In the genomic region with DNA sequence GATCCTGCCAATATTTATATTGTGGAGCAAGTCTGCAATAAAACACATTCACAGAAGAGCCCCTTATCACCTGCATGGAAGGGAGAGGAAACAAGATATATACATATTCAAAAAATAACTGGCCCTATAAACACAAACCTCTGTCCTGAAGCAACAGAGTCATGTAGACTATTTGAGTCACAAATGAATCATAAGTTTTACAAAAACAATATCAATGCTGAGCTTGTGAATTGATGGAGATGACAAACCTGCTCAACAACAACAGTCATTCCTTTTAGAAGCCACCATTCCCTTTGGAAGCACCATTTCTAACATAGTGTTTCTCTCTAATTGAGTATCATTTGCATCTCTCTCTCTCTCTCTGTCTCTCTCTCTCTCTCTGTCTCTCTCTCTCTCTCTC, we compare ENCODE assay signal across 23 cellular contexts.
"Had no signal": no experiment of that assay in that cellular context is flagged by ENCODE, and none has a peak within 500 bp of the region (broad histone marks: within the 10 kb centered on the region; RNA-seq: fewer than 3 reads in every experiment).

No MANE protein-coding gene starts in this region.

- H3K9me3 ChIP-seq: MG63, SJSA1 had no signal

- DNase-seq: KBM-7, MG63, NCI-H1092, NCI-H1105 treated with DMSO at 0.1 percent for 48 hours, NCI-H1417 treated with DMSO at 0.1 percent for 48 hours, NCI-H146, NCI-H1694 treated with DMSO at 0.1 percent for 48 hours, NCI-H1930, NCI-H2081, NCI-H2107, NCI-H226, NCI-H446, NCI-H510A, NCI-H524 treated with DMSO at 0.1 percent for 48 hours, NCI-H69, NCI-H774, Right ventricle myocardium superior, SIG-M5, SW 1271 had no signal

- ATAC-seq: Panc1 had no signal

- H3K36me3 ChIP-seq: MG63, SJSA1 had no signal

- H3K27ac ChIP-seq: HL-60, SJSA1, SK-N-MC had no signal

- H3K4me1 ChIP-seq: SJSA1 had no signal

- H3K4me3 ChIP-seq: MG63, SJSA1, SK-N-MC had no signal

- H3K27me3 ChIP-seq: MG63, SJSA1 had no signal
